1 cellular context compared by ENCODE assay signal in the genomic region with DNA sequence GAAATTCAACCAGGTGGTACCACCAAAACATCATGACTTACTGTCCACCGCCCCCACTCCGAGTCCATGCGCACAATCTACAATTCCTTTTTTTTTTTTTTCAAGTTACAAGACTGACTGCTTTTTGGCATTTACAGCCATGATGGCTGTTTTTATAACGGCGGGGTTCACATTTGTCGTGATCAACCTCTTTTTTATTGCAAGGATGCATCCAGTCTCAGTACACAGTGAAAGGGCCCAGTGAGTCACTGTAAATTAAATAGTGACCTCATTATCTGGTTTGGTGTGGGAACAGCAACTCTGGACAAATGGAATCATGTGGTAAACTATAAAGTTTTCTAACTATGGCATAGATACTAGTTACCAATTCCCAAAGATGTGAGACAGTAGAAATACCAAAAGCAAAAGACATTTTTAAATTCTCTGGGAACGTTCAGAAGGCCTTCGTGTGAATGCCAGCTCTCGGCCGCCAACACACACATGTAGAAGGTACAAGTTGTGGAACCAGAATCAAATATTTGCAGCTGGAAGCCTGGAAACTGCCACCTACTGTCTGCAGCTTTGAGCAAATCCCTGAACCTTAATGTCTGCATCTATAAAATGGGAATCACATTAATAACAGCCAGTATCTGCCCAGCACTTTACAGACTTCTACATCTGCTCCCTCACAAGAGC.
TF ChIP-seq lines count a peak whose summit lies in the region.

No MANE protein-coding gene starts in this region.

TF ChIP-seq in HEK293, 187 proteins besides CTCF, POLR2A, EP300 and RAD21 (continued from another document):
- TF ChIP-seq, protein P1, sequence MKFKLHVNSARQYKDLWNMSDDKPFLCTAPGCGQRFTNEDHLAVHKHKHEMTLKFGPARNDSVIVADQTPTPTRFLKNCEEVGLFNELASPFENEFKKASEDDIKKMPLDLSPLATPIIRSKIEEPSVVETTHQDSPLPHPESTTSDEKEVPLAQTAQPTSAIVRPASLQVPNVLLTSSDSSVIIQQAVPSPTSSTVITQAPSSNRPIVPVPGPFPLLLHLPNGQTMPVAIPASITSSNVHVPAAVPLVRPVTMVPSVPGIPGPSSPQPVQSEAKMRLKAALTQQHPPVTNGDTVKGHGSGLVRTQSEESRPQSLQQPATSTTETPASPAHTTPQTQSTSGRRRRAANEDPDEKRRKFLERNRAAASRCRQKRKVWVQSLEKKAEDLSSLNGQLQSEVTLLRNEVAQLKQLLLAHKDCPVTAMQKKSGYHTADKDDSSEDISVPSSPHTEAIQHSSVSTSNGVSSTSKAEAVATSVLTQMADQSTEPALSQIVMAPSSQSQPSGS (tag by site-specific recombination; IDR thresholded peaks at IDR 0.05; ENCODE audit: low read depth): peak; percentile 96
- TF ChIP-seq PATZ1 (tag by site-specific recombination; IDR thresholded peaks at IDR 0.05): no peak; the same call in 1 of the 2 replicates
- no peak for TF ChIP-seq ZNF280C (tag by site-specific recombination; IDR thresholded peaks at IDR 0.05)
- no peak for TF ChIP-seq ZNF830 (tag by site-specific recombination; IDR thresholded peaks at IDR 0.05; ENCODE audit: low read depth)
- TF ChIP-seq ZNF521 (tag by site-specific recombination; IDR thresholded peaks at IDR 0.05): no peak
- TF ChIP-seq ZSCAN16 (tag by site-specific recombination; IDR thresholded peaks at IDR 0.05): no peak
- no peak for TF ChIP-seq ZNF670 (tag by site-specific recombination; IDR thresholded peaks at IDR 0.05; ENCODE audit: low read depth)
- TF ChIP-seq OVOL3 (tag by site-specific recombination; IDR thresholded peaks at IDR 0.05): peak; percentile 95
- TF ChIP-seq SCRT2 (tag by site-specific recombination; IDR thresholded peaks at IDR 0.05): no peak
- no peak for TF ChIP-seq ZNF174 (tag by site-specific recombination; IDR thresholded peaks at IDR 0.05)
- TF ChIP-seq FEZF1 (tag by site-specific recombination; IDR thresholded peaks at IDR 0.05): peak; percentile 68
- no peak for TF ChIP-seq ZNF155 (tag by site-specific recombination; IDR thresholded peaks at IDR 0.05)
- no peak for TF ChIP-seq ZNF16 (tag by site-specific recombination; IDR thresholded peaks at IDR 0.05; ENCODE audit: low read depth)
- no peak for TF ChIP-seq TRIM28 (IDR thresholded peaks at IDR 0.05; ENCODE audit: borderline replicate concordance, low read length)
- TF ChIP-seq ZNF202 (tag by site-specific recombination; IDR thresholded peaks at IDR 0.05; ENCODE audit: borderline replicate concordance): no peak
- TF ChIP-seq PRDM6 (tag by site-specific recombination; IDR thresholded peaks at IDR 0.05): peak; percentile 30; the same call in 1 of the 2 replicates
- TF ChIP-seq ZNF664 (tag by site-specific recombination; IDR thresholded peaks at IDR 0.05): no peak
- no peak for TF ChIP-seq ZNF768 (tag by site-specific recombination; IDR thresholded peaks at IDR 0.05)
- TF ChIP-seq PRDM1 (tag by site-specific recombination; IDR thresholded peaks at IDR 0.05): no peak
- 0 out of 2 replicates have a peak, but pooled peaks have one; percentile 9 for TF ChIP-seq ZNF394 (tag by site-specific recombination; IDR thresholded peaks at IDR 0.05; ENCODE audit: borderline replicate concordance)
- TF ChIP-seq ZNF146 (tag by site-specific recombination; IDR thresholded peaks at IDR 0.05): no peak
- TF ChIP-seq KLF7 (tag by site-specific recombination; IDR thresholded peaks at IDR 0.05; ENCODE audit: borderline replicate concordance): no peak
- peak; percentile 28; the same call in 1 of the 2 replicates for TF ChIP-seq IKZF3 (tag by site-specific recombination; IDR thresholded peaks at IDR 0.05)
- no peak for TF ChIP-seq ZNF433 (tag by site-specific recombination; IDR thresholded peaks at IDR 0.05; ENCODE audit: low read depth)
- peak; percentile 78 for TF ChIP-seq ZNF335 (tag by site-specific recombination; conservative IDR thresholded peaks at IDR 0.05)
- TF ChIP-seq ZNF692 (tag by site-specific recombination; IDR thresholded peaks at IDR 0.05): no peak
- TF ChIP-seq WT1 (tag by site-specific recombination; IDR thresholded peaks at IDR 0.05): no peak
- peak; percentile 94 for TF ChIP-seq PRDM4 (tag by site-specific recombination; IDR thresholded peaks at IDR 0.05)
